ENCODE assay signal across 8 cellular contexts in genomic region chr2:73939419-73939818, GRCh38. TPM values are rescaled to one million over a fixed set of nuclear protein-coding genes. Genes with fewer than 3 reads are reported as not detected.
DNase-seq lines count a peak whose midpoint lies in the region; ATAC-seq and TF ChIP-seq lines count a peak whose summit lies in the region.

No MANE protein-coding gene starts in this region.

- ATAC-seq in HCT116 (peak; percentile 49), right cardiac atrium (peak; percentile 82 to 84), GM18868 (IDR thresholded peaks at IDR 0.05; ENCODE audit: unreplicated experiment) (no peak), GM18519 (IDR thresholded peaks at IDR 0.05; ENCODE audit: low FRiP score, unreplicated experiment) (no peak)

- no TSS peak for BruUV-seq in HCT116 (replicated peaks; lab: Mats Ljungman, UMichigan)

- peaks cover 12% of the 10 kb centered on the region; the same call in 1 of the 2 replicates for H4K20me1 ChIP-seq in HCT116 (ENCODE audit: insufficient read depth)

- no peaks in the 10 kb centered on the region for H3K9me3 ChIP-seq in HCT116 (ENCODE audit: control insufficient read depth in 1 of 2, insufficient read depth in 1 of 2, low read depth in 1 of 2, low read length in 2 of 2)
- H3K9me3 ChIP-seq in right cardiac atrium (ENCODE audit: control insufficient read depth, low read length): no peaks in the 10 kb centered on the region

- no peak overlapping the region for H3K4me2 ChIP-seq in HCT116 (ENCODE audit: low read length)

- H3K9me2 ChIP-seq in HCT116 (ENCODE audit: insufficient read depth): no peaks in the 10 kb centered on the region

- no peak overlapping the region for H3K4me3 ChIP-seq in ACC112 (ENCODE audit: low read depth, low read length)
- H3K4me3 ChIP-seq in HCT116 (replicated peaks in 1 of 2; ENCODE audit: low read depth in 1 of 2, low read length in 2 of 2): no peak overlapping the region
- no peak overlapping the region for H3K4me3 ChIP-seq in right cardiac atrium (ENCODE audit: low read length)

- no peak overlapping the region for H3K27ac Mint-ChIP-seq in activated naive CD4-positive, alpha-beta T cell treated with anti-CD3 and anti-CD28 coated beads, Interleukin-2, amount 10 ng/mL, durations not matched to agents 7 days and 5 days
- H3K27ac Mint-ChIP-seq in type B pancreatic cell: no peak overlapping the region

- RAD21 ChIA-PET in HCT116 (lab: Charles Lee; ENCODE audit: low non-redundant PET in 1 of 2, low total read pairs in 2 of 2, uncharacterized antibody in 2 of 2, unreplicated experiment in 2 of 2): no interaction called here

- POLR2A ChIA-PET in HCT116 (lab: Charles Lee): no interaction called here

- intact Hi-C loops in HCT116 (cut with micrococcal nuclease): no loop called here
- intact Hi-C loops in right cardiac atrium (cut with DNase I): loop anchor here in 1 of 4 donors (10.0 kb wide), 1 partner anchor 45 kb away; the partner anchor contains the start of gene TET3

- H3K36me3 ChIP-seq in ACC112 (ENCODE audit: insufficient read depth, low read length): peaks cover 15% of the 10 kb centered on the region
- H3K36me3 ChIP-seq in HCT116 (ENCODE audit: control insufficient read depth in 1 of 2, insufficient read depth in 2 of 2, low read length in 2 of 2): peaks cover 10 to 28% of the 10 kb centered on the region in 2 experiments; a peak in 3 of 4 replicates

- H3K36me3 Mint-ChIP-seq in activated naive CD4-positive, alpha-beta T cell treated with anti-CD3 and anti-CD28 coated beads, Interleukin-2, amount 10 ng/mL, durations not matched to agents 7 days and 5 days: peaks cover 31% of the 10 kb centered on the region
- H3K36me3 Mint-ChIP-seq in type B pancreatic cell: peaks cover 15% of the 10 kb centered on the region

- H3K4me1 ChIP-seq in ACC112 (ENCODE audit: control insufficient read depth, insufficient read depth, low read length, unreplicated experiment) (peaks cover 35% of the 10 kb centered on the region), HCT116 (ENCODE audit: control insufficient read depth in 1 of 2, insufficient read depth in 2 of 2, low read length in 2 of 2) (no peaks in the 10 kb centered on the region; a peak in 1 of 4 replicates), right cardiac atrium (ENCODE audit: control insufficient read depth, insufficient read depth, low read length) (peaks cover 7% of the 10 kb centered on the region)

- 91% methylated on average over 2 of the region's 2 CpGs for WGBS in right cardiac atrium

- H2AFZ ChIP-seq in ACC112 (ENCODE audit: low read length, unreplicated experiment) (no peak overlapping the region), HCT116 (ENCODE audit: low read depth, low read length, poor library complexity, severe bottlenecking) (no peak overlapping the region)

- no peak for TF ChIP-seq POLR2A in HCT116 (IDR thresholded peaks at IDR 0.05; ENCODE audit: borderline replicate concordance, extremely low read depth, insufficient read depth, insufficient read length)

- no peak for TF ChIP-seq RAD21 in HCT116 (IDR thresholded peaks at IDR 0.05; ENCODE audit: low read depth)

- peaks cover 40% of the 10 kb centered on the region for H3K4me1 Mint-ChIP-seq in activated naive CD4-positive, alpha-beta T cell treated with anti-CD3 and anti-CD28 coated beads, Interleukin-2, amount 10 ng/mL, durations not matched to agents 7 days and 5 days
- H3K4me1 Mint-ChIP-seq in type B pancreatic cell (ENCODE audit: unreplicated experiment): peaks cover 20% of the 10 kb centered on the region

- no peak overlapping the region for H3K4me3 Mint-ChIP-seq in activated naive CD4-positive, alpha-beta T cell treated with anti-CD3 and anti-CD28 coated beads, Interleukin-2, amount 10 ng/mL, durations not matched to agents 7 days and 5 days
- no peak overlapping the region for H3K4me3 Mint-ChIP-seq in type B pancreatic cell

- TF ChIP-seq CTCF in HCT116 (IDR thresholded peaks at IDR 0.05 in 2 of 3, conservative IDR thresholded peaks at IDR 0.05 in 1 of 3; ENCODE audit: borderline replicate concordance in 1 of 3, insufficient read depth in 1 of 3, low read depth in 2 of 3, low read length in 2 of 3) (no peak), type B pancreatic cell (conservative IDR thresholded peaks at IDR 0.05) (no peak)

- no peak for DNase-seq in HCT116 (ENCODE audit: low read depth, low spot score)
- peak; percentile 47 for DNase-seq in activated naive CD4-positive, alpha-beta T cell treated with anti-CD3 and anti-CD28 coated beads, Interleukin-2, amount 10 ng/mL, durations not matched to agents 7 days and 5 days
- peak in 1 of 3 donors; percentile 50 for DNase-seq in right cardiac atrium
- no peak for DNase-seq in type B pancreatic cell (ENCODE audit: extremely low spot score, unreplicated experiment)
- DNase-seq in cortex of kidney (lab: John Stamatoyannopoulos, UW): no peak

- H3K27me3 ChIP-seq in ACC112 (ENCODE audit: insufficient read depth, low read length): no peaks in the 10 kb centered on the region
- H3K27me3 ChIP-seq in HCT116 (ENCODE audit: insufficient read depth, low read length): no peaks in the 10 kb centered on the region
- no peaks in the 10 kb centered on the region for H3K27me3 ChIP-seq in right cardiac atrium (ENCODE audit: control insufficient read depth, insufficient read depth)

- CTCF ChIA-PET in HCT116 (lab: Charles Lee): no interaction called here
- CTCF ChIA-PET in activated naive CD4-positive, alpha-beta T cell treated with anti-CD3 and anti-CD28 coated beads, Interleukin-2, amount 10 ng/mL, durations not matched to agents 7 days and 5 days (lab: Charles Lee): interaction anchor here (0.9 to 4.0 kb wide), 4 partner anchors 32 to 112 kb away, joined by 3 to 22 read pairs (median 4); partner anchors contain the start of gene STAMBP

- H3K27me3 Mint-ChIP-seq in activated naive CD4-positive, alpha-beta T cell treated with anti-CD3 and anti-CD28 coated beads, Interleukin-2, amount 10 ng/mL, durations not matched to agents 7 days and 5 days: no peaks in the 10 kb centered on the region
- H3K27me3 Mint-ChIP-seq in type B pancreatic cell: no peaks in the 10 kb centered on the region

- H3K9ac ChIP-seq in HCT116 (ENCODE audit: low read length): no peak overlapping the region

- H3K79me2 ChIP-seq in ACC112 (ENCODE audit: control insufficient read depth, insufficient read depth, low read length, unreplicated experiment) (peaks cover 82% of the 10 kb centered on the region), HCT116 (ENCODE audit: insufficient read depth, low read length) (peaks cover 99% of the 10 kb centered on the region)

- peak overlapping the region; percentile 25 for H3K27ac ChIP-seq in ACC112 (ENCODE audit: low read depth, low read length)
- no peak overlapping the region for H3K27ac ChIP-seq in HCT116 (ENCODE audit: low read depth, low read length)
- H3K27ac ChIP-seq in right cardiac atrium (ENCODE audit: low read length): peak overlapping the region; percentile 3

- H3K9me3 Mint-ChIP-seq in activated naive CD4-positive, alpha-beta T cell treated with anti-CD3 and anti-CD28 coated beads, Interleukin-2, amount 10 ng/mL, durations not matched to agents 7 days and 5 days: no peaks in the 10 kb centered on the region
- no peaks in the 10 kb centered on the region for H3K9me3 Mint-ChIP-seq in type B pancreatic cell

TF ChIP-seq in HCT116, 20 proteins besides CTCF, POLR2A, EP300 and RAD21 (continues in another document):
- TF ChIP-seq EZH2 (IDR thresholded peaks at IDR 0.05): no peak
- TF ChIP-seq, protein P1, sequence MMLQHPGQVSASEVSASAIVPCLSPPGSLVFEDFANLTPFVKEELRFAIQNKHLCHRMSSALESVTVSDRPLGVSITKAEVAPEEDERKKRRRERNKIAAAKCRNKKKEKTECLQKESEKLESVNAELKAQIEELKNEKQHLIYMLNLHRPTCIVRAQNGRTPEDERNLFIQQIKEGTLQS (IDR thresholded peaks at IDR 0.05): no peak
- TF ChIP-seq ZFX (IDR thresholded peaks at IDR 0.05): no peak
- TF ChIP-seq, protein P2, sequence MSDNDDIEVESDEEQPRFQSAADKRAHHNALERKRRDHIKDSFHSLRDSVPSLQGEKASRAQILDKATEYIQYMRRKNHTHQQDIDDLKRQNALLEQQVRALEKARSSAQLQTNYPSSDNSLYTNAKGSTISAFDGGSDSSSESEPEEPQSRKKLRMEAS (IDR thresholded peaks at IDR 0.05): no peak
- no peak for TF ChIP-seq SP1 (IDR thresholded peaks at IDR 0.05; ENCODE audit: low read depth)
- no peak for TF ChIP-seq ELF1 (IDR thresholded peaks at IDR 0.05; ENCODE audit: borderline replicate concordance, low read depth)
- TF ChIP-seq CBX3 (IDR thresholded peaks at IDR 0.05; ENCODE audit: low read depth): no peak
- no peak for TF ChIP-seq SIN3A (IDR thresholded peaks at IDR 0.05; ENCODE audit: low read depth)
- no peak for TF ChIP-seq TCF7L2 (IDR thresholded peaks at IDR 0.05; ENCODE audit: borderline replicate concordance, extremely low read depth, insufficient read depth, insufficient read length)
- no peak for TF ChIP-seq EGR1 (IDR thresholded peaks at IDR 0.05; ENCODE audit: low read depth)
- TF ChIP-seq JUND (IDR thresholded peaks at IDR 0.05): no peak
- no peak for TF ChIP-seq SRF (IDR thresholded peaks at IDR 0.05; ENCODE audit: low read depth)
- TF ChIP-seq EZH2phosphoT487 (IDR thresholded peaks at IDR 0.05; ENCODE audit: borderline replicate concordance): no peak
- TF ChIP-seq FOSL1 (IDR thresholded peaks at IDR 0.05; ENCODE audit: low read depth): no peak

RNA-seq across cellular contexts. Expression of gene DGUOK, which starts 12.7 kb away (rescaled TPM):
- total RNA-seq in HCT116 (2021; ENCODE audit: unreplicated experiment) (100 TPM), right cardiac atrium (10 to 100 TPM; 20.2 to 29.0 (median 26.7) TPM), type B pancreatic cell (ENCODE audit: low replicate concordance) (59.3 and 73.4 TPM in 2 replicates)
- polyA plus RNA-seq in HCT116 (2012): 64.2 and 88.2 TPM in 2 replicates
- polyA plus RNA-seq in right cardiac atrium: 47.4 TPM

RNA-seq across cellular contexts. Expression of gene TET3, which starts 45.3 kb away (rescaled TPM):
- total RNA-seq in HCT116 (2021; ENCODE audit: unreplicated experiment): 15.4 TPM
- 4.0 and 4.1 TPM in 2 replicates for polyA plus RNA-seq in HCT116 (2012)
- total RNA-seq in right cardiac atrium: 1 to 10 TPM; 2.5 to 3.3 (median 2.9) TPM
- polyA plus RNA-seq in right cardiac atrium: 1.1 TPM
- total RNA-seq in type B pancreatic cell (ENCODE audit: low replicate concordance): 34.6 and 71.5 TPM in 2 replicates

RNA-seq across cellular contexts. Expression of gene ACTG2, which starts 46.6 kb away (rescaled TPM):
- total RNA-seq in HCT116 (2021; ENCODE audit: unreplicated experiment): 0.89 TPM
- polyA plus RNA-seq in HCT116 (2012): 0.05 TPM in 1 of 2 replicates, not detected in the other
- total RNA-seq in right cardiac atrium: 10 to 100 TPM in 1 of 4 donors, 1 to 10 TPM in 3; 1.4 to 26.4 (median 5.2) TPM
- polyA plus RNA-seq in right cardiac atrium: 33.6 TPM
- total RNA-seq in type B pancreatic cell (ENCODE audit: low replicate concordance): 4.2 and 13.7 TPM in 2 replicates

Comparison
In these comparisons a context has a peak if more than half of its experiments do, and no peak if none do; other contexts are left out.
1. ATAC-seq: peak in HCT116 (single experiment) and right cardiac atrium (2 of 2); none in GM18868 (single experiment) and GM18519 (single experiment).